24 cellular contexts compared by ENCODE assay signal in the genomic region with DNA sequence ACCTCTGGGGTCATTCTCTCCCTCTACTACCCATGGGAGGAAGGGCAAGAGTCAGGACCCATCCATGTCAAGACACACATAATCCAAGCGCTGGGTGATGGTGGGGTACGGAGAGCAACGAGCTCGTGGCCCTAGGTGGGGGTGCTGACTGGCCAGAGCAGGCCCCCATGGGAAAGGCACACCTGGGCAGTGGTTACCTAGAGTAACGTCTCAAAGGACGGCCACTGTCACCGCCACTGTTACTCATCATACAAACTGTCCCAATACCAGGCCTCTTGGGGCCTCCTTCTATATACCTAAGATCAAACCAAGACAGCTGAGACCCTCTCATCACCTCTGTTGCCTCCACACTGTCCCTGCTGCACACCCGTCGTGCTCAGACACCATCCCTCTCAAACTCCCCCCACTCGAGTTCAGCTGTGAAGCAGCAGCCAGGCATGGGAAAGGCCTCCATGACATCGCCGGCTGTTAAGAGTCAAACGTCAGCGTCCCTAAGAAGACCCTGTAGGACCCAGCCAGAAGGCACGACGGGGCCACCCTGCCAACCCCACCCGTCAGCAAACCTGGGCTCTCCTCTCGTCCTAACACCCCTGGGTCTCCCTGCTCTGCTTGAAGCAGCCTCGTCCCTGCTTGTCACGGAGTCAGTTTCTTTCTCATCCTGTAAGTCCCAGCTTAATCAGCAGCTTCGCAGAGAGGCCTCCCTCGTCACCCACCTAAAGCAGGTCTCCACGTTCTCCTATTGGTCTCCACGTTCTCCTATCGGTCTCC. TPM values are rescaled to one million over a fixed set of nuclear protein-coding genes. Genes with fewer than 3 reads are reported as not detected.
DNase-seq lines count a peak whose midpoint lies in the region; ATAC-seq, FAIRE-seq and TF ChIP-seq lines count a peak whose summit lies in the region.
"Had no signal": no experiment of that assay in that cellular context is flagged by ENCODE, and none has a peak within 500 bp of the region (broad histone marks: within the 10 kb centered on the region; RNA-seq: fewer than 3 reads in every experiment).

No MANE protein-coding gene starts in this region.

- peak overlapping the region; percentile 91 for H3K27ac ChIP-seq in BLaER1
- no peak overlapping the region for H3K27ac ChIP-seq in CD4-positive, alpha-beta T cell (ENCODE audit: low read depth, low read length)
- no peak overlapping the region for H3K27ac ChIP-seq in foreskin keratinocyte
- H3K27ac ChIP-seq: esophagus squamous epithelium, gastroesophageal sphincter, skin epidermis, uterus had no signal

- intact Hi-C loops in CD4-positive, alpha-beta T cell (cut with DNase I, micrococcal nuclease), result loop anchor here in 1 of 2 experiments (10.0 kb wide), 1 partner anchor 1322 kb away; the partner anchor contains the start of gene AJAP1

- no peak for TF ChIP-seq POLR2A in GM12891 (IDR thresholded peaks at IDR 0.05; ENCODE audit: low read depth, low read length)

- peak overlapping the region; percentile 24 for H3K27ac Mint-ChIP-seq in CD4-positive, alpha-beta T cell
- peak overlapping the region; percentile 78 for H3K27ac Mint-ChIP-seq in activated T-helper 17 cell treated with anti-CD3 and anti-CD28 coated beads, Interleukin-2, amount 50 U/mL, for 72 hours
- peak overlapping the region; percentile 62 for H3K27ac Mint-ChIP-seq in neural crest cell (ENCODE audit: unreplicated experiment)
- H3K27ac Mint-ChIP-seq: endodermal cell had no signal

- H3K9me3 ChIP-seq in BLaER1, result no peaks in the 10 kb centered on the region
- H3K9me3 ChIP-seq in CD4-positive, alpha-beta T cell (ENCODE audit: control insufficient read depth, low read length), result no peaks in the 10 kb centered on the region
- H3K9me3 ChIP-seq: esophagus squamous epithelium, gastroesophageal sphincter, mucosa of descending colon, uterus had no signal

- DNase-seq in CD4-positive, alpha-beta T cell, result peak in 1 of 10 experiments; percentile 31
- DNase-seq in neural crest cell (ENCODE audit: low read depth, low spot score), result no peak
- DNase-seq in AG08396 (ENCODE audit: low spot score), result no peak
- no peak for DNase-seq in foreskin keratinocyte
- no peak for DNase-seq in GM12891 (ENCODE audit: insufficient read length, low spot score)
- DNase-seq: activated CD4-positive, alpha-beta T cell treated with anti-CD3 and anti-CD28 coated beads for 1 hour; activated naive CD4-positive, alpha-beta T cell treated with anti-CD3 and anti-CD28 coated beads, Interleukin-2, amount 50 U/mL, for 16 hours; activated T-cell treated with anti-CD3 and anti-CD28 coated beads, Interleukin-2, amount 50 U/mL, for 48 hours; anterior cingulate cortex; cortex of kidney; DMS 273 treated with DMSO at 0.1 percent for 48 hours; endodermal cell; esophagus squamous epithelium; hypothalamus; NCI-H345; nucleus accumbens; stimulated activated CD4-positive, alpha-beta T cell treated with anti-CD3 and anti-CD28 coated beads, Interleukin-2, amount 100 ng/mL, for 24 hours; uterus had no signal

- no peak overlapping the region for H3K4me3 ChIP-seq in BLaER1
- H3K4me3 ChIP-seq: esophagus squamous epithelium, gastroesophageal sphincter, K562, mucosa of descending colon, skin epidermis, uterus had no signal

- peaks cover 3% of the 10 kb centered on the region for H3K4me1 Mint-ChIP-seq in CD4-positive, alpha-beta T cell (ENCODE audit: low read depth)
- peaks cover 7% of the 10 kb centered on the region for H3K4me1 Mint-ChIP-seq in activated T-helper 17 cell treated with anti-CD3 and anti-CD28 coated beads, Interleukin-2, amount 50 U/mL, for 72 hours
- H3K4me1 Mint-ChIP-seq in neural crest cell, result peaks cover 32% of the 10 kb centered on the region

- H4K20me1 ChIP-seq in BLaER1, result no peaks in the 10 kb centered on the region

- ATAC-seq in CD4-positive, alpha-beta T cell (ENCODE audit: poor library complexity), result no peak
- no peak for ATAC-seq in activated T-helper 17 cell treated with anti-CD3 and anti-CD28 coated beads, Interleukin-2, amount 50 U/mL, for 72 hours (replicated peaks)
- no peak for ATAC-seq in foreskin keratinocyte
- ATAC-seq: gastroesophageal sphincter, K562, mucosa of descending colon had no signal

- no peak for FAIRE-seq in GM12891 (lab: Jason Lieb, UNC)
- FAIRE-seq: K562 had no signal

- CTCF ChIA-PET in CD4-positive, alpha-beta T cell (lab: Charles Lee), result no interaction called here

- H3K9me3 Mint-ChIP-seq in CD4-positive, alpha-beta T cell, result no peaks in the 10 kb centered on the region
- no peaks in the 10 kb centered on the region for H3K9me3 Mint-ChIP-seq in activated T-helper 17 cell treated with anti-CD3 and anti-CD28 coated beads, Interleukin-2, amount 50 U/mL, for 72 hours
- no peaks in the 10 kb centered on the region for H3K9me3 Mint-ChIP-seq in neural crest cell

- no peaks in the 10 kb centered on the region for H3K27me3 ChIP-seq in BLaER1
- H3K27me3 ChIP-seq in CD4-positive, alpha-beta T cell (ENCODE audit: control insufficient read depth, insufficient read depth, low read length), result no peaks in the 10 kb centered on the region
- no peaks in the 10 kb centered on the region for H3K27me3 ChIP-seq in foreskin keratinocyte
- H3K27me3 ChIP-seq: esophagus squamous epithelium, gastroesophageal sphincter, uterus had no signal

- peaks cover 86% of the 10 kb centered on the region for H3K4me1 ChIP-seq in BLaER1
- no peaks in the 10 kb centered on the region for H3K4me1 ChIP-seq in foreskin keratinocyte
- H3K4me1 ChIP-seq: uterus had no signal

- H3K36me3 ChIP-seq in BLaER1, result peaks cover 33% of the 10 kb centered on the region
- H3K36me3 ChIP-seq: uterus had no signal

- H3K27me3 Mint-ChIP-seq in CD4-positive, alpha-beta T cell, result no peaks in the 10 kb centered on the region
- H3K27me3 Mint-ChIP-seq in activated T-helper 17 cell treated with anti-CD3 and anti-CD28 coated beads, Interleukin-2, amount 50 U/mL, for 72 hours, result no peaks in the 10 kb centered on the region
- no peaks in the 10 kb centered on the region for H3K27me3 Mint-ChIP-seq in neural crest cell (ENCODE audit: low read depth)

- H3K9ac ChIP-seq in BLaER1, result no peak overlapping the region

- peak overlapping the region; percentile 71 for H3K4me2 ChIP-seq in BLaER1

- POLR2A ChIA-PET in CD4-positive, alpha-beta T cell (lab: Charles Lee), result no interaction called here

- TF ChIP-seq CTCF in CD4-positive, alpha-beta T cell (IDR thresholded peaks at IDR 0.05), result no peak
- no peak for TF ChIP-seq CTCF in neural crest cell (conservative IDR thresholded peaks at IDR 0.05)
- no peak for TF ChIP-seq CTCF in foreskin keratinocyte (conservative IDR thresholded peaks at IDR 0.05)

- peaks cover 9% of the 10 kb centered on the region for H3K36me3 Mint-ChIP-seq in CD4-positive, alpha-beta T cell (ENCODE audit: low read depth)
- H3K36me3 Mint-ChIP-seq in activated T-helper 17 cell treated with anti-CD3 and anti-CD28 coated beads, Interleukin-2, amount 50 U/mL, for 72 hours (ENCODE audit: low read depth), result peaks cover 12% of the 10 kb centered on the region
- H3K36me3 Mint-ChIP-seq in neural crest cell (ENCODE audit: low read depth), result peaks cover 12% of the 10 kb centered on the region

- no peak overlapping the region for H3K4me3 Mint-ChIP-seq in CD4-positive, alpha-beta T cell
- peak overlapping the region; percentile 19 for H3K4me3 Mint-ChIP-seq in activated T-helper 17 cell treated with anti-CD3 and anti-CD28 coated beads, Interleukin-2, amount 50 U/mL, for 72 hours
- no peak overlapping the region for H3K4me3 Mint-ChIP-seq in neural crest cell
- H3K4me3 Mint-ChIP-seq: endodermal cell had no signal

TF ChIP-seq in GM12891, 5 proteins besides CTCF, POLR2A, EP300 and RAD21:
- no peak for TF ChIP-seq TAF1 (IDR thresholded peaks at IDR 0.05; ENCODE audit: low read depth, low read length)
- TF ChIP-seq SPI1 (IDR thresholded peaks at IDR 0.05; ENCODE audit: low read depth, low read length), result no peak
- TF ChIP-seq PAX5 (IDR thresholded peaks at IDR 0.05; ENCODE audit: insufficient read depth, low read length, severe bottlenecking), result no peak
- no peak for TF ChIP-seq POLR2AphosphoS5 (IDR thresholded peaks at IDR 0.05; ENCODE audit: low read depth, low read length)
- TF ChIP-seq POU2F2 (IDR thresholded peaks at IDR 0.05; ENCODE audit: low read depth, low read length), result no peak

RNA-seq across cellular contexts. Expression of gene NPHP4, which starts 15.3 kb away (rescaled TPM):
- 1 to 10 TPM; 6.2 to 7.7 TPM for total RNA-seq in CD4-positive, alpha-beta T cell
- 10 to 100 TPM; 21.5 to 35.7 TPM for total RNA-seq in activated T-helper 17 cell treated with anti-CD3 and anti-CD28 coated beads, Interleukin-2, amount 50 U/mL, for 72 hours
- total RNA-seq in neural crest cell (31.9 and 33.2 TPM in 2 replicates), foreskin keratinocyte (7.4 and 9.2 TPM in 2 replicates)
- 3.9 and 4.8 TPM in 2 replicates for polyA plus RNA-seq in foreskin keratinocyte
- polyA plus RNA-seq in GM12891 (2012; ENCODE audit: low read depth, missing spikeins), result 4.0 TPM

Comparison
In these comparisons a context has a peak if more than half of its experiments do, and no peak if none do; other contexts are left out.
1. H3K27ac Mint-ChIP-seq: peak in every context shown above with its lines; median percentile 78 in activated T-helper 17 cell treated with anti-CD3 and anti-CD28 coated beads, Interleukin-2, amount 50 U/mL, for 72 hours; 62 in neural crest cell; 24 in CD4-positive, alpha-beta T cell.